ENCODE assay signal across 15 cellular contexts in the genomic region with DNA sequence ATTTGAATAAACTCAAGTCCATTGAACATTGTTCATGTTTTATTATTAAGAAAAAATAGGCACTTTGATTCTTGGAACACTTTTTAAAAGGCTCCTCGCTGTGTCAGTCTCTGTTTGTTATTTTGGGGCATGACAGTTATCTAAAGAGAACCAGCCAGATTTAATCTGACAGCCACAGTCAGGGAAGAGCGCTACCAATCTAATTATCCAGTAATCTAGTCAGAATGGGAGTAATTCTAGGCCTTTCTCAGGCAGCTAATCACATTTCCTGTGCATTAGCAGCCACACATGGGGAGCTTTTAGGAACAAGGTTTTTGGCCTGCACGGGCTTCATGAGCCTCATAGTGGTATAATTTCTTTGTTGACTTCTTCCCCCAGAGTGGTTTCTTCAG.
DNase-seq lines count a peak whose midpoint lies in the region; ATAC-seq and TF ChIP-seq lines count a peak whose summit lies in the region.
"Had no signal": no experiment of that assay in that cellular context is flagged by ENCODE, and none has a peak within 500 bp of the region (broad histone marks: within the 10 kb centered on the region; RNA-seq: fewer than 3 reads in every experiment).

No MANE protein-coding gene starts in this region.

- H2AFZ ChIP-seq in neural progenitor cell (replicated peaks), result no peak overlapping the region

- TF ChIP-seq POLR2A in transverse colon (IDR thresholded peaks at IDR 0.05), result no peak

- no peak overlapping the region for H3K9ac ChIP-seq in neural progenitor cell

- in situ Hi-C loops in transverse colon (cut with MboI; ENCODE audit: low pct_ligation_motif_present in 1 of 4, low pct_unique_long_range_greater_than_20kb in 1 of 4, low sequenced_read_pairs in 3 of 4), result no loop called here

- H3K9me3 ChIP-seq in cardiac muscle cell (ENCODE audit: low read depth) (no peaks in the 10 kb centered on the region), neural progenitor cell (ENCODE audit: low read depth) (no peaks in the 10 kb centered on the region), transverse colon (no peaks in the 10 kb centered on the region)

- H3K27me3 Mint-ChIP-seq in neural progenitor cell (ENCODE audit: insufficient read depth, low read depth) (no peaks in the 10 kb centered on the region), endothelial cell (ENCODE audit: unreplicated experiment) (peaks cover 1% of the 10 kb centered on the region)
- H3K27me3 Mint-ChIP-seq: naive B cell had no signal

- ATAC-seq in Right ventricle myocardium inferior, result no peak
- no peak for ATAC-seq in GM18520 (IDR thresholded peaks at IDR 0.05; ENCODE audit: unreplicated experiment)

- no peaks in the 10 kb centered on the region for H4K20me1 ChIP-seq in neural progenitor cell (ENCODE audit: low read depth)

- H3K36me3 ChIP-seq in cardiac muscle cell (no peaks in the 10 kb centered on the region), neural progenitor cell (no peaks in the 10 kb centered on the region), transverse colon (no peaks in the 10 kb centered on the region)

- H3K4me1 Mint-ChIP-seq in neural progenitor cell, result peaks cover 18% of the 10 kb centered on the region
- H3K4me1 Mint-ChIP-seq in endothelial cell (ENCODE audit: unreplicated experiment), result peaks cover 2% of the 10 kb centered on the region
- H3K4me1 Mint-ChIP-seq: naive B cell had no signal

- DNase-seq in cardiac muscle cell (ENCODE audit: low read depth in 1 of 2, low spot score in 1 of 2), result no peak
- DNase-seq in Right ventricle myocardium inferior (ENCODE audit: missing footprints), result no peak
- DNase-seq in coronary artery (ENCODE audit: low spot score), result no peak
- peak; percentile 50 for DNase-seq in neural progenitor cell (ENCODE audit: low spot score)
- DNase-seq in transverse colon, result no peak
- DNase-seq in GF-D8 (lab: John Stamatoyannopoulos, UW), result no peak
- DNase-seq in endothelial cell (ENCODE audit: low spot score), result no peak
- DNase-seq: activated naive CD4-positive, alpha-beta T cell treated with anti-CD3 and anti-CD28 coated beads, Interleukin-2, amount 50 U/mL, for 16 hours; central memory CD4-positive, alpha-beta T cell; H7; naive B cell; NCI-H1048; OCI-M1; stimulated activated CD4-positive, alpha-beta T cell treated with anti-CD3 and anti-CD28 coated beads, Interleukin-4, amount 100 ng/mL, for 24 hours had no signal

- peaks cover 9% of the 10 kb centered on the region for H3F3A ChIP-seq in neural progenitor cell (ENCODE audit: low read depth)

- no peaks in the 10 kb centered on the region for H3K79me2 ChIP-seq in neural progenitor cell (ENCODE audit: low read depth)

- TF ChIP-seq EP300 in transverse colon (IDR thresholded peaks at IDR 0.05; ENCODE audit: low read depth), result no peak

- H3K4me3 ChIP-seq in cardiac muscle cell, result no peak overlapping the region
- no peak overlapping the region for H3K4me3 ChIP-seq in coronary artery
- no peak overlapping the region for H3K4me3 ChIP-seq in neural progenitor cell
- H3K4me3 ChIP-seq in transverse colon, result no peak overlapping the region

- no peaks in the 10 kb centered on the region for H3K36me3 Mint-ChIP-seq in neural progenitor cell
- no peaks in the 10 kb centered on the region for H3K36me3 Mint-ChIP-seq in endothelial cell (ENCODE audit: low read depth, unreplicated experiment)
- H3K36me3 Mint-ChIP-seq: naive B cell had no signal

- H3K27ac Mint-ChIP-seq in neural progenitor cell (no peak overlapping the region), endothelial cell (ENCODE audit: unreplicated experiment) (no peak overlapping the region)
- H3K27ac Mint-ChIP-seq: naive B cell had no signal

- H3K9me3 Mint-ChIP-seq in neural progenitor cell, result no peaks in the 10 kb centered on the region
- no peaks in the 10 kb centered on the region for H3K9me3 Mint-ChIP-seq in endothelial cell (ENCODE audit: unreplicated experiment)

- H3K4me3 Mint-ChIP-seq in neural progenitor cell, result no peak overlapping the region
- H3K4me3 Mint-ChIP-seq in endothelial cell (ENCODE audit: unreplicated experiment), result no peak overlapping the region
- H3K4me3 Mint-ChIP-seq: naive B cell had no signal

- intact Hi-C loops in Right ventricle myocardium inferior (cut with DNase I), result loop anchor here (2.0 to 5.0 kb wide), 3 partner anchors 39 to 362 kb away; partner anchors contain the start of gene RBMS3
- intact Hi-C loops in transverse colon (cut with DNase I; ENCODE audit: low total_unique reads), result no loop called here

- H3K4me1 ChIP-seq in cardiac muscle cell (ENCODE audit: low read depth) (peaks cover 17% of the 10 kb centered on the region), neural progenitor cell (no peaks in the 10 kb centered on the region), transverse colon (peaks cover 0 to 23% (median 7%) of the 10 kb centered on the region in 4 donors)

- H3K27ac ChIP-seq in cardiac muscle cell, result peak overlapping the region; percentile 70
- peak overlapping the region; percentile 33 to 57 for H3K27ac ChIP-seq in coronary artery
- no peak overlapping the region for H3K27ac ChIP-seq in neural progenitor cell
- H3K27ac ChIP-seq in transverse colon, result peak overlapping the region; percentile 8 to 57 (median 44)

- WGBS in transverse colon (ENCODE audit: low coverage in 1 of 2), 2 donors, result 69 to 70% methylated on average over 3 of the region's 3 CpGs

- no peak for TF ChIP-seq CTCF in cardiac muscle cell (IDR thresholded peaks at IDR 0.05; ENCODE audit: low read depth, low read length)
- no peak for TF ChIP-seq CTCF in coronary artery (IDR thresholded peaks at IDR 0.05)
- TF ChIP-seq CTCF in neural progenitor cell (IDR thresholded peaks at IDR 0.05), result no peak
- TF ChIP-seq CTCF in transverse colon (IDR thresholded peaks at IDR 0.05), result no peak
- no peak for TF ChIP-seq CTCF in endothelial cell (IDR thresholded peaks at IDR 0.05; ENCODE audit: unreplicated experiment)

- H3K27me3 ChIP-seq in cardiac muscle cell (no peaks in the 10 kb centered on the region), neural progenitor cell (no peaks in the 10 kb centered on the region), transverse colon (no peaks in the 10 kb centered on the region)

- H3K4me2 ChIP-seq in neural progenitor cell, result no peak overlapping the region
